In the genomic region with DNA sequence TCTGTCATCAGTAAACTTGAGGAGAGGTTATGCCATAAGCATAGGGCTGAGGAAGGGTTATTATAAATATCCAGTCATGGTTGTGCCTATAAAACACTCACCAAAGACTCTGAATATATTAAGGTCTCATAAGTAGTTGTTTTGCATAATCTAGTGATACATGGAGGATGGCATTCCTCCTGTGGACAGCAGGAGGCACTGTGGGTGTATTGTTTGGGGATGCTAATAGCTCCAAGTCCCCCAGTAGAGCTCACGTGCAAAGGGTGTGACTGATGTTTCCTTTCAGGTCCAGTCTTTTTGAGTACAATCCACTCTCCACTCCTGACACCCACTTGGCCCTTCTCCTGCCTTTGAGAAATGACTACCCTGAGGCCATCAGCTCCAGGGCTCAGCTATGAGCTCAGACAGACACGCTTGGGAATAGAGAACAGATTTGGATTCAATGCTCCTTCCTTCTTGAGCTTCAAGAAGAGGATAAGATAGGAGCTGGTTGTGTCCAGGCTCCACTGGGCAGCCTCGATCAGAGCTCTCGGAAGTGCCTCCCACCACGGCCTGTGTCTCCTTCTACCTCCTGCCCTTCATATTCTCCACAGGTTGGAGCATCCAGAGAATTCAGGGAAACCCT, we compare ENCODE assay signal across 7 cellular contexts.
A peak's percentile ranks its signal among the peaks of the same experiment; 100 is the strongest.
DNase-seq lines count a peak whose midpoint lies in the region; ATAC-seq and TF ChIP-seq lines count a peak whose summit lies in the region.

No MANE protein-coding gene starts in this region.

- TF ChIP-seq CTCF in DND-41 (IDR thresholded peaks at IDR 0.05; ENCODE audit: borderline replicate concordance, extremely low read depth, low read length, poor library complexity, severe bottlenecking) (peak; percentile 86), H9 (conservative IDR thresholded peaks at IDR 0.05) (peak; percentile 65), WTC11 (IDR thresholded peaks at IDR 0.05) (no peak)

- H4K91ac ChIP-seq in H9 (ENCODE audit: insufficient read length, low read depth, low read length), result no peak overlapping the region

- H4K20me1 ChIP-seq in DND-41 (ENCODE audit: insufficient read depth, low read length) (no peaks in the 10 kb centered on the region), H9 (ENCODE audit: control insufficient read depth, insufficient read depth, insufficient read length) (no peaks in the 10 kb centered on the region)

- no peaks in the 10 kb centered on the region for H3K79me1 ChIP-seq in H9 (ENCODE audit: insufficient read depth, low read depth, low read length, poor library complexity, severe bottlenecking)

- H3K4ac ChIP-seq in H9 (ENCODE audit: low read depth, low read length), result no peak overlapping the region

- H3K56ac ChIP-seq in H9 (ENCODE audit: insufficient read length, low read depth, low read length), result no peak overlapping the region

- H3K4me1 ChIP-seq in DND-41 (ENCODE audit: insufficient read depth, low read length) (no peaks in the 10 kb centered on the region), H9 (ENCODE audit: insufficient read depth, low read length) (no peaks in the 10 kb centered on the region)

- peaks cover 98% of the 10 kb centered on the region for H3K27me3 Mint-ChIP-seq in H9 (ENCODE audit: low read depth)
- peaks cover 94% of the 10 kb centered on the region for H3K27me3 Mint-ChIP-seq in WTC11 (ENCODE audit: low read depth)
- H3K27me3 Mint-ChIP-seq in memory B cell, result peaks cover 6% of the 10 kb centered on the region

- no peaks in the 10 kb centered on the region for H3K9me3 Mint-ChIP-seq in H9
- H3K9me3 Mint-ChIP-seq in WTC11, result no peaks in the 10 kb centered on the region
- H3K9me3 Mint-ChIP-seq in memory B cell, result no peaks in the 10 kb centered on the region

- H3K23ac ChIP-seq in H9 (ENCODE audit: insufficient read length, low read depth, low read length), result no peak overlapping the region

- POLR2A ChIA-PET in WTC11 (lab: Charles Lee), result no interaction called here

- H3K79me2 ChIP-seq in DND-41 (ENCODE audit: insufficient read depth, low read length) (no peaks in the 10 kb centered on the region), H9 (ENCODE audit: insufficient read depth, low read length) (no peaks in the 10 kb centered on the region)

- H2AFZ ChIP-seq in DND-41 (ENCODE audit: low read depth, low read length), result no peak overlapping the region
- no peak overlapping the region for H2AFZ ChIP-seq in H9 (ENCODE audit: low read length)

- H2BK20ac ChIP-seq in H9 (ENCODE audit: low read depth, low read length, poor library complexity, severe bottlenecking), result no peak overlapping the region

- no peak overlapping the region for H3K18ac ChIP-seq in H9 (ENCODE audit: insufficient read length, low read depth, low read length)

- H3K27ac ChIP-seq in DND-41 (ENCODE audit: low read length) (no peak overlapping the region), H9 (ENCODE audit: insufficient read length, low read depth, low read length) (no peak overlapping the region)

- no peak overlapping the region for H3K9ac ChIP-seq in DND-41 (ENCODE audit: low read depth, low read length)
- no peak overlapping the region for H3K9ac ChIP-seq in H9 (ENCODE audit: extremely low read depth, insufficient read length, low read length)

- H3K36me3 ChIP-seq in DND-41 (ENCODE audit: insufficient read depth, low read length), result no peaks in the 10 kb centered on the region

- no CpG with 5 or more reads among the region's 5 CpGs for WGBS in H9 (ENCODE audit: extremely low coverage, insufficient read length, low lambda C conversion rate)

- H3K9me3 ChIP-seq in DND-41 (ENCODE audit: insufficient read depth, low read length, severe bottlenecking), result no peaks in the 10 kb centered on the region
- H3K9me3 ChIP-seq in H9 (ENCODE audit: control insufficient read depth, low read depth, low read length), result no peaks in the 10 kb centered on the region

- CTCF ChIA-PET in WTC11 (lab: Charles Lee), result interaction anchor here (0.6 to 2.5 kb wide), 38 partner anchors 8 to 355 kb away, joined by 3 to 37 read pairs (median 5); no protein-coding TSS in a partner anchor

- no peak overlapping the region for H3K14ac ChIP-seq in H9 (ENCODE audit: insufficient read depth, low read length)

- H3K36me3 Mint-ChIP-seq in H9 (ENCODE audit: insufficient read depth in 1 of 3, low read depth in 3 of 3), result no peaks in the 10 kb centered on the region
- H3K36me3 Mint-ChIP-seq in WTC11, result no peaks in the 10 kb centered on the region
- no peaks in the 10 kb centered on the region for H3K36me3 Mint-ChIP-seq in memory B cell

- ATAC-seq in DND-41 (ENCODE audit: insufficient read depth, low read depth) (peak; percentile 69), WTC11 (peak; percentile 62), memory B cell (ENCODE audit: low read depth) (peak; percentile 54), GM21528 (IDR thresholded peaks at IDR 0.05; ENCODE audit: low FRiP score, unreplicated experiment) (no peak)

- H4K8ac ChIP-seq in H9 (replicated peaks; ENCODE audit: insufficient read length, low read depth, low read length), result no peak overlapping the region

- H3K4me2 ChIP-seq in DND-41 (ENCODE audit: insufficient read depth, low read length), result no peak overlapping the region
- H3K4me2 ChIP-seq in H9 (ENCODE audit: insufficient read depth, insufficient read length, low read length), result no peak overlapping the region

- DNase-seq in DND-41 (peak; percentile 59), H9 (no peak), WTC11 (ENCODE audit: low spot score) (no peak), memory B cell (ENCODE audit: low spot score in 2 of 2) (peak in 1 of 2 donors; percentile 11), cerebellar cortex (ENCODE audit: low spot score) (no peak), NCI-H446 treated with DMSO at 0.1 percent for 48 hours (lab: John Stamatoyannopoulos, UW) (no peak)

- H2BK12ac ChIP-seq in H9 (ENCODE audit: insufficient read length, low read depth, low read length), result no peak overlapping the region

- no peak overlapping the region for H3K4me3 Mint-ChIP-seq in H9
- H3K4me3 Mint-ChIP-seq in WTC11, result no peak overlapping the region
- no peak overlapping the region for H3K4me3 Mint-ChIP-seq in memory B cell

- H3K27ac Mint-ChIP-seq in H9, result no peak overlapping the region
- no peak overlapping the region for H3K27ac Mint-ChIP-seq in WTC11
- no peak overlapping the region for H3K27ac Mint-ChIP-seq in memory B cell

- no peak overlapping the region for H2AK5ac ChIP-seq in H9 (ENCODE audit: insufficient read length, low read length)

- no peak overlapping the region for H2BK15ac ChIP-seq in H9 (ENCODE audit: low read depth, low read length)

- H4K5ac ChIP-seq in H9 (ENCODE audit: insufficient read length, low read depth, low read length), result no peak overlapping the region

- no peaks in the 10 kb centered on the region for H3K23me2 ChIP-seq in H9 (ENCODE audit: insufficient read length, low read depth, low read length, poor library complexity, severe bottlenecking)

- H3K27me3 ChIP-seq in DND-41 (ENCODE audit: insufficient read depth, low read length, poor library complexity), result no peaks in the 10 kb centered on the region
- peaks cover 12% of the 10 kb centered on the region; the same call in 1 of the 2 replicates for H3K27me3 ChIP-seq in H9 (ENCODE audit: insufficient read depth, low read length)

- no peak overlapping the region for H3K4me3 ChIP-seq in DND-41 (ENCODE audit: low read depth in 1 of 2, low read length in 2 of 2)

- no peak overlapping the region for H2BK120ac ChIP-seq in H9 (ENCODE audit: low read depth, low read length, poor library complexity, severe bottlenecking)

- H3K4me1 Mint-ChIP-seq in H9 (peaks cover 0 to 6% of the 10 kb centered on the region in 2 experiments; a peak in 2 of 4 replicates), WTC11 (peaks cover 5% of the 10 kb centered on the region; the same call in 1 of the 2 replicates), memory B cell (peaks cover 2% of the 10 kb centered on the region)

- H2BK5ac ChIP-seq in H9 (ENCODE audit: insufficient read length, low read length), result no peak overlapping the region

- no peak overlapping the region for H3T11ph ChIP-seq in H9 (ENCODE audit: low read length)

TF ChIP-seq in WTC11, 78 proteins besides CTCF, POLR2A, EP300 and RAD21:
- TF ChIP-seq NR3C1 (CRISPR knock-in tag; conservative IDR thresholded peaks at IDR 0.05; ENCODE audit: low read depth), result no peak
